23 cellular contexts compared by ENCODE assay signal in genomic region chr17:13996758-13997157, GRCh38.
"Had no signal": no experiment of that assay in that cellular context is flagged by ENCODE, and none has a peak within 500 bp of the region (broad histone marks: within the 10 kb centered on the region; RNA-seq: fewer than 3 reads in every experiment).

No MANE protein-coding gene starts in this region.

- H3K4me3 ChIP-seq: adrenal gland, ascending aorta, upper lobe of left lung had no signal

- H3K9me3 ChIP-seq: adrenal gland, ascending aorta, upper lobe of left lung had no signal

- H3K27ac Mint-ChIP-seq: activated B cell treated with CpG ODN at 0.5 μM for 24 hours; activated CD4-positive, alpha-beta T cell treated with anti-CD3 and anti-CD28 coated beads for 36 hours; activated naive CD8-positive, alpha-beta T cell; activated T-cell treated with anti-CD3 and anti-CD28 coated beads, Interleukin-2, amount 50 U/mL, for 24 hours; activated T-helper 2 cell treated with anti-CD3 and anti-CD28 coated beads, Interferon-gamma antibody, Interleukin-2, Interleukin-4, amounts not matched to agents 10 μg/mL and 5 μg/mL and 100 μg/mL, durations not matched to agents 14 hours and 24 hours and 36 hours; endodermal cell; immature natural killer cell; memory B cell; T-helper 17 cell had no signal

- ATAC-seq: activated CD4-positive, alpha-beta T cell treated with anti-CD3 and anti-CD28 coated beads for 36 hours; foreskin keratinocyte; stimulated activated naive CD8-positive, alpha-beta T cell treated with anti-CD3 and anti-CD28 coated beads, Interleukin-15, Interleukin-2, amounts not matched to agents 100 U/mL and 50 U/mL, for 24 hours; T-helper 17 cell had no signal

- H3K4me3 Mint-ChIP-seq: activated B cell treated with CpG ODN at 0.5 μM for 24 hours; activated CD4-positive, alpha-beta T cell treated with anti-CD3 and anti-CD28 coated beads for 36 hours; activated naive CD8-positive, alpha-beta T cell; activated T-cell treated with anti-CD3 and anti-CD28 coated beads, Interleukin-2, amount 50 U/mL, for 24 hours; central memory CD8-positive, alpha-beta T cell; endodermal cell; immature natural killer cell; memory B cell; T-helper 17 cell had no signal

- DNase-seq: activated B cell treated with CpG ODN at 0.5 μM for 24 hours; activated CD4-positive, alpha-beta T cell treated with anti-CD3 and anti-CD28 coated beads for 36 hours; activated CD4-positive, alpha-beta T cell treated with anti-CD3 and anti-CD28 coated beads, Interleukin-2, amount 50 U/mL, for 4 hours; activated CD8-positive, alpha-beta memory T cell treated with anti-CD3 and anti-CD28 coated beads for 24 hours; activated CD8-positive, alpha-beta memory T cell treated with anti-CD3 and anti-CD28 coated beads, Interleukin-2, amount 50 U/mL, for 4 hours; activated naive CD4-positive, alpha-beta T cell; activated T-cell treated with anti-CD3 and anti-CD28 coated beads, Interleukin-2, amount 50 U/mL, for 24 hours; adrenal gland; cortex of kidney; endodermal cell; foreskin keratinocyte; immature natural killer cell; naive B cell; stimulated activated CD4-positive, alpha-beta T cell treated with anti-CD3 and anti-CD28 coated beads, Interleukin-4, amount 100 ng/mL, for 24 hours; stimulated activated naive CD8-positive, alpha-beta T cell treated with anti-CD3 and anti-CD28 coated beads, Interleukin-15, Interleukin-2, amounts not matched to agents 100 U/mL and 50 U/mL, for 24 hours; T-helper 17 cell; upper lobe of left lung had no signal

- H3K9me3 Mint-ChIP-seq: activated T-cell treated with anti-CD3 and anti-CD28 coated beads, Interleukin-2, amount 50 U/mL, for 24 hours; immature natural killer cell had no signal

- H3K27me3 Mint-ChIP-seq: activated B cell treated with CpG ODN at 0.5 μM for 24 hours; activated CD4-positive, alpha-beta T cell treated with anti-CD3 and anti-CD28 coated beads for 36 hours; activated naive CD8-positive, alpha-beta T cell; activated T-cell treated with anti-CD3 and anti-CD28 coated beads, Interleukin-2, amount 50 U/mL, for 24 hours; central memory CD8-positive, alpha-beta T cell; memory B cell; naive B cell; progenitor cell of endocrine pancreas; T-helper 17 cell had no signal

- H3K27me3 ChIP-seq: adrenal gland, ascending aorta, foreskin keratinocyte, upper lobe of left lung had no signal

- H3K27ac ChIP-seq: adrenal gland, ascending aorta, foreskin keratinocyte, upper lobe of left lung had no signal

- H3K4me1 Mint-ChIP-seq: activated CD4-positive, alpha-beta T cell treated with anti-CD3 and anti-CD28 coated beads for 36 hours; central memory CD8-positive, alpha-beta T cell; immature natural killer cell had no signal

- H3K36me3 ChIP-seq: adrenal gland, ascending aorta, upper lobe of left lung had no signal
